In genomic region chrX:153775293-153775595, GRCh38 we compare ENCODE assay signal across 1 cellular context.
TF ChIP-seq lines count a peak whose summit lies in the region.

No MANE protein-coding gene starts in this region.

TF ChIP-seq in SK-N-SH, 30 proteins besides CTCF, POLR2A, EP300 and RAD21 (continued from another document):
- TF ChIP-seq REST (IDR thresholded peaks at IDR 0.05; ENCODE audit: low read depth, low read length) (no peak), RXRA (IDR thresholded peaks at IDR 0.05; ENCODE audit: borderline replicate concordance, low read depth) (no peak), ELF1 (IDR thresholded peaks at IDR 0.05) (no peak), GATA2 (CRISPR knock-in tag; IDR thresholded peaks at IDR 0.05) (no peak), POLR2AphosphoS5 (IDR thresholded peaks at IDR 0.05; ENCODE audit: low read depth, low read length) (no peak), NRF1 (IDR thresholded peaks at IDR 0.05; ENCODE audit: low read depth, low read length) (no peak), FOSL2 (IDR thresholded peaks at IDR 0.05; ENCODE audit: borderline replicate concordance, low read depth) (no peak), TAF1 (IDR thresholded peaks at IDR 0.05; ENCODE audit: borderline replicate concordance, low read depth, low read length) (no peak), PBX3 (IDR thresholded peaks at IDR 0.05) (no peak), SMC3 (IDR thresholded peaks at IDR 0.05; ENCODE audit: low read depth, low read length) (no peak), MXI1 (IDR thresholded peaks at IDR 0.05; ENCODE audit: low read depth, low read length) (no peak)
- TF ChIP-seq, protein P1, sequence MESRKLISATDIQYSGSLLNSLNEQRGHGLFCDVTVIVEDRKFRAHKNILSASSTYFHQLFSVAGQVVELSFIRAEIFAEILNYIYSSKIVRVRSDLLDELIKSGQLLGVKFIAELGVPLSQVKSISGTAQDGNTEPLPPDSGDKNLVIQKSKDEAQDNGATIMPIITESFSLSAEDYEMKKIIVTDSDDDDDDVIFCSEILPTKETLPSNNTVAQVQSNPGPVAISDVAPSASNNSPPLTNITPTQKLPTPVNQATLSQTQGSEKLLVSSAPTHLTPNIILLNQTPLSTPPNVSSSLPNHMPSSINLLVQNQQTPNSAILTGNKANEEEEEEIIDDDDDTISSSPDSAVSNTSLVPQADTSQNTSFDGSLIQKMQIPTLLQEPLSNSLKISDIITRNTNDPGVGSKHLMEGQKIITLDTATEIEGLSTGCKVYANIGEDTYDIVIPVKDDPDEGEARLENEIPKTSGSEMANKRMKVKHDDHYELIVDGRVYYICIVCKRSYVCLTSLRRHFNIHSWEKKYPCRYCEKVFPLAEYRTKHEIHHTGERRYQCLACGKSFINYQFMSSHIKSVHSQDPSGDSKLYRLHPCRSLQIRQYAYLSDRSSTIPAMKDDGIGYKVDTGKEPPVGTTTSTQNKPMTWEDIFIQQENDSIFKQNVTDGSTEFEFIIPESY (IDR thresholded peaks at IDR 0.05; ENCODE audit: borderline replicate concordance, low read depth): no peak
